In genomic region chr11:122764691-122765090, GRCh38 we compare ENCODE assay signal across 21 cellular contexts.
"Had no signal": no experiment of that assay in that cellular context is flagged by ENCODE, and none has a peak within 500 bp of the region (broad histone marks: within the 10 kb centered on the region; RNA-seq: fewer than 3 reads in every experiment).

No MANE protein-coding gene starts in this region.

- H3K79me2 ChIP-seq: hepatocyte had no signal

- H3K9me3 ChIP-seq: ovary, right atrium auricular region, sigmoid colon, testis, tibial nerve, upper lobe of right lung, vagina had no signal

- H3K27ac ChIP-seq: hepatocyte, ovary, right atrium auricular region, sigmoid colon, skin epidermis, testis, tibial nerve, upper lobe of right lung, vagina had no signal

- DNase-seq: dermis blood vessel endothelial cell; erythroblast; foreskin melanocyte; head of caudate nucleus; left colon; left ventricle myocardium superior; naive thymus-derived CD8-positive, alpha-beta T cell; ovary; sigmoid colon; stimulated activated CD4-positive, alpha-beta T cell treated with anti-CD3 and anti-CD28 coated beads, Interleukin-2, amount 100 ng/mL, for 24 hours; stimulated activated CD4-positive, alpha-beta T cell treated with anti-CD3 and anti-CD28 coated beads, Interleukin-4, amount 100 ng/mL, for 4 hours; stimulated activated naive B cell treated with anti-CD40 and anti-IgM and Interleukin-4, amounts not matched to agents 10 μg/mL and 1 μg/mL and 100 μg/mL, for 72 hours; stimulated activated naive CD8-positive, alpha-beta T cell treated with anti-CD3 and anti-CD28 coated beads, Interleukin-15, amount 100 ng/mL, for 72 hours; testis; upper lobe of right lung had no signal

- ATAC-seq: left colon; left ventricle myocardium superior; naive thymus-derived CD8-positive, alpha-beta T cell; stimulated activated naive B cell treated with anti-CD40 and anti-IgM and Interleukin-4, amounts not matched to agents 10 μg/mL and 1 μg/mL and 100 μg/mL, for 72 hours; stimulated activated naive CD8-positive, alpha-beta T cell treated with anti-CD3 and anti-CD28 coated beads, Interleukin-15, amount 100 ng/mL, for 72 hours; upper lobe of right lung had no signal

- H2AFZ ChIP-seq: hepatocyte had no signal

- H3K36me3 ChIP-seq: ovary, right atrium auricular region, sigmoid colon, tibial nerve, upper lobe of right lung, vagina had no signal

- H3K27me3 ChIP-seq: hepatocyte, ovary, right atrium auricular region, sigmoid colon, testis, tibial nerve, upper lobe of right lung, vagina had no signal

- H3K4me2 ChIP-seq: hepatocyte had no signal

- H3K4me3 ChIP-seq: hepatocyte, lung, ovary, right atrium auricular region, sigmoid colon, skin epidermis, testis, tibial nerve, upper lobe of right lung, vagina had no signal

- H3K4me1 ChIP-seq: right atrium auricular region, sigmoid colon, testis, tibial nerve, upper lobe of right lung, vagina had no signal
